In the genomic region with DNA sequence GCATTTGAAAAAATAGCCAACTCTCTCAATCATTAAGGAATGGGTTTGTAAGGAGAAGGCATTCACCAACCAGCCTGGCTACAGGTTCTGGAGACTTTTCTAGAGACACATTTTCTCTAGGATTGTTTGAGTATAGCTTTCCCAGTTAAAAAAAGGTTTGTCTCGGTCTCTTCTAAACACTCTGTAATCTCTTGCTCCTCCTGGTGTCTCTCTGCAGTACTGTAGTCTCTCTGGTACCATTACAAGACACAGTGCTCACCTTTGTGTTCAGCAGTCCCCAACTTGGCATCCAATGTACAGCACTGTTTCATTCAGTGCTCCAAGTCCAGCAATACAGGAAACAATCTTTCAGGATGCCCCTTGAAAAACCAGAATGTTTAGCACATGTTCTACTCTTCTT, we compare ENCODE assay signal across 13 cellular contexts.
DNase-seq lines count a peak whose midpoint lies in the region; ATAC-seq and TF ChIP-seq lines count a peak whose summit lies in the region.
"Had no signal": no experiment of that assay in that cellular context is flagged by ENCODE, and none has a peak within 500 bp of the region (broad histone marks: within the 10 kb centered on the region; RNA-seq: fewer than 3 reads in every experiment).

No MANE protein-coding gene starts in this region.

- CTCF ChIA-PET in Panc1 (lab: Charles Lee): no interaction called here

- H3K4me3 ChIP-seq in Panc1 (ENCODE audit: low read depth in 2 of 2, low read length in 2 of 2) (no peak overlapping the region), fibroblast of villous mesenchyme (ENCODE audit: low read depth, low read length) (no peak overlapping the region), spleen (no peak overlapping the region)

- peak; percentile 26 for DNase-seq in ACHN
- DNase-seq in Panc1 (ENCODE audit: low read depth, low spot score): no peak
- peak; percentile 15 for DNase-seq in fibroblast of villous mesenchyme (ENCODE audit: low read depth)
- no peak for DNase-seq in NCI-H2029 treated with DMSO at 0.1 percent for 48 hours (lab: John Stamatoyannopoulos, UW)
- no peak for DNase-seq in activated naive CD8-positive, alpha-beta T cell treated with anti-CD3 and anti-CD28 coated beads, Interleukin-2, amount 50 U/mL, for 24 hours
- DNase-seq in spleen: no peak
- DNase-seq: activated CD8-positive, alpha-beta T cell treated with anti-CD3 and anti-CD28 coated beads, Interleukin-2, amount 10 ng/mL, durations not matched to agents 7 days and 5 days; activated naive CD8-positive, alpha-beta T cell treated with anti-CD3 and anti-CD28 coated beads, Interleukin-2, amount 10 ng/mL, durations not matched to agents 7 days and 5 days; CD4-positive, alpha-beta memory T cell; NCI-H1436 treated with DMSO at 0.1 percent for 48 hours; SHP77 treated with DMSO at 0.1 percent for 48 hours had no signal

- BruUV-seq in Panc1 (replicated peaks; lab: Mats Ljungman, UMichigan): no TSS peak

- H3K27ac Mint-ChIP-seq in activated naive CD8-positive, alpha-beta T cell treated with anti-CD3 and anti-CD28 coated beads, Interleukin-2, amount 50 U/mL, for 24 hours: no peak overlapping the region
- H3K27ac Mint-ChIP-seq: activated CD8-positive, alpha-beta T cell treated with anti-CD3 and anti-CD28 coated beads, Interleukin-2, amount 10 ng/mL, durations not matched to agents 7 days and 5 days; activated naive CD8-positive, alpha-beta T cell treated with anti-CD3 and anti-CD28 coated beads, Interleukin-2, amount 10 ng/mL, durations not matched to agents 7 days and 5 days; CD4-positive, alpha-beta memory T cell had no signal

- H3K27ac ChIP-seq in Panc1 (ENCODE audit: low read length) (no peak overlapping the region), spleen (no peak overlapping the region)

- in situ Hi-C loops in ACHN (cut with HindIII; ENCODE audit: low pct_ligation_motif_present, low pct_unique_long_range_greater_than_20kb, low sequenced_read_pairs): no loop called here
- in situ Hi-C loops in Panc1 (cut with HindIII; ENCODE audit: low pct_unique_long_range_greater_than_20kb, low sequenced_read_pairs): no loop called here

- H3K9me3 Mint-ChIP-seq in activated naive CD8-positive, alpha-beta T cell treated with anti-CD3 and anti-CD28 coated beads, Interleukin-2, amount 50 U/mL, for 24 hours: peaks cover 34% of the 10 kb centered on the region

- ATAC-seq in Panc1 (no peak), GM21723 (IDR thresholded peaks at IDR 0.05; ENCODE audit: unreplicated experiment) (no peak)
- ATAC-seq in activated naive CD8-positive, alpha-beta T cell treated with anti-CD3 and anti-CD28 coated beads, Interleukin-2, amount 50 U/mL, for 24 hours: no peak
- ATAC-seq: activated CD8-positive, alpha-beta T cell treated with anti-CD3 and anti-CD28 coated beads, Interleukin-2, amount 10 ng/mL, durations not matched to agents 7 days and 5 days had no signal

- TF ChIP-seq POLR2A in spleen (IDR thresholded peaks at IDR 0.05): no peak

- POLR2A ChIA-PET in Panc1 (lab: Charles Lee): no interaction called here

- H3K27me3 ChIP-seq in Panc1 (ENCODE audit: control insufficient read depth, insufficient read depth, low read length) (no peaks in the 10 kb centered on the region), spleen (replicated peaks in 1 of 7) (no peaks in the 10 kb centered on the region)

- TF ChIP-seq CTCF in GM12874 (IDR thresholded peaks at IDR 0.05; ENCODE audit: insufficient read depth, low read depth, low read length) (0 out of 2 replicates have a peak, but pooled peaks have one; percentile 1), Panc1 (IDR thresholded peaks at IDR 0.05) (peak; percentile 17; the same call in 1 of the 2 replicates), fibroblast of villous mesenchyme (IDR thresholded peaks at IDR 0.05; ENCODE audit: insufficient read depth, low read depth, low read length) (peak; percentile 40), spleen (IDR thresholded peaks at IDR 0.05 in 8 of 11, conservative IDR thresholded peaks at IDR 0.05 in 3 of 11) (no peak)

- 50 to 62% (median 57%) methylated on average over 1 of the region's 1 CpG for WGBS in spleen, 5 donors

- H3K27me3 Mint-ChIP-seq in activated naive CD8-positive, alpha-beta T cell treated with anti-CD3 and anti-CD28 coated beads, Interleukin-2, amount 50 U/mL, for 24 hours: no peaks in the 10 kb centered on the region
- H3K27me3 Mint-ChIP-seq: activated naive CD8-positive, alpha-beta T cell treated with anti-CD3 and anti-CD28 coated beads, Interleukin-2, amount 10 ng/mL, durations not matched to agents 7 days and 5 days; CD4-positive, alpha-beta memory T cell had no signal

- H3K4me1 ChIP-seq in Panc1 (ENCODE audit: control insufficient read depth, insufficient read depth, low read length): no peaks in the 10 kb centered on the region
- no peaks in the 10 kb centered on the region for H3K4me1 ChIP-seq in spleen

- peaks cover 3% of the 10 kb centered on the region for H3K36me3 Mint-ChIP-seq in activated naive CD8-positive, alpha-beta T cell treated with anti-CD3 and anti-CD28 coated beads, Interleukin-2, amount 50 U/mL, for 24 hours (ENCODE audit: low read depth)
- H3K36me3 Mint-ChIP-seq: activated naive CD8-positive, alpha-beta T cell treated with anti-CD3 and anti-CD28 coated beads, Interleukin-2, amount 10 ng/mL, durations not matched to agents 7 days and 5 days; CD4-positive, alpha-beta memory T cell had no signal

- no peak overlapping the region for H3K4me3 Mint-ChIP-seq in activated naive CD8-positive, alpha-beta T cell treated with anti-CD3 and anti-CD28 coated beads, Interleukin-2, amount 50 U/mL, for 24 hours
- H3K4me3 Mint-ChIP-seq: activated CD8-positive, alpha-beta T cell treated with anti-CD3 and anti-CD28 coated beads, Interleukin-2, amount 10 ng/mL, durations not matched to agents 7 days and 5 days; activated naive CD8-positive, alpha-beta T cell treated with anti-CD3 and anti-CD28 coated beads, Interleukin-2, amount 10 ng/mL, durations not matched to agents 7 days and 5 days; CD4-positive, alpha-beta memory T cell had no signal

- no peaks in the 10 kb centered on the region for H3K9me3 ChIP-seq in Panc1 (ENCODE audit: control insufficient read depth, insufficient read depth, low read depth, low read length)
- peaks cover 0 to 60% (median 48%) of the 10 kb centered on the region in 8 donors for H3K9me3 ChIP-seq in spleen

- H3K36me3 ChIP-seq in Panc1 (ENCODE audit: control insufficient read depth, insufficient read depth, low read length) (no peaks in the 10 kb centered on the region), spleen (no peaks in the 10 kb centered on the region)

- intact Hi-C loops in Panc1 (cut with micrococcal nuclease; ENCODE audit: unreplicated experiment) (no loop called here), spleen (cut with DNase I; ENCODE audit: low total_unique reads) (no loop called here)

- H3K4me1 Mint-ChIP-seq in activated naive CD8-positive, alpha-beta T cell treated with anti-CD3 and anti-CD28 coated beads, Interleukin-2, amount 50 U/mL, for 24 hours: no peaks in the 10 kb centered on the region
- H3K4me1 Mint-ChIP-seq: activated naive CD8-positive, alpha-beta T cell treated with anti-CD3 and anti-CD28 coated beads, Interleukin-2, amount 10 ng/mL, durations not matched to agents 7 days and 5 days; CD4-positive, alpha-beta memory T cell had no signal

Comparison
In these comparisons a context has a peak if more than half of its experiments do, and no peak if none do; other contexts are left out.
1. DNase-seq: peak in ACHN (single experiment) and fibroblast of villous mesenchyme (single experiment); none in Panc1 (single experiment), NCI-H2029 treated with DMSO at 0.1 percent for 48 hours (single experiment), activated naive CD8-positive, alpha-beta T cell treated with anti-CD3 and anti-CD28 coated beads, Interleukin-2, amount 50 U/mL, for 24 hours (single experiment) and spleen (single experiment).
2. CTCF ChIP-seq: peak in GM12874 (single experiment), Panc1 (single experiment) and fibroblast of villous mesenchyme (single experiment); none in spleen (0 of 11).